Comparison of ENCODE assay signal across 19 cellular contexts in the genomic region with DNA sequence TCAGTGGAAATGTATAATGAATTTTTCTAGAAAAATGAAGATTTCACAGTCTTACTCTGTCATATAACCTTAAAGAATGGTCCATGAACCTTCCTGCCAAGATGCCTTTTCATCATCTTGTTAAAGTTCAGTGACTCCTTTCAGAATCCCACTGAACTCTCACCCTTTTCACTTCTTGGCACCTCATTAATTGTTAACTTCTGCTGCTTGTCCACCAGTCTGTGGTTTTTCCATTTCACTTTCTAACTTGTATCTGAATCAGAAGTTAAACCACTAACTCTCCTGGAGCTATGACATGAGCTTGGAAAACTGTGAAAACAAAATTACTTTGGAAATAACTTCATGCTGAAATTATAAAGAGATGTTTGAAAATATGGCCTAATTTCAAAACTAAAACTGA.
DNase-seq lines count a peak whose midpoint lies in the region; ATAC-seq, FAIRE-seq and TF ChIP-seq lines count a peak whose summit lies in the region.
"Had no signal": no experiment of that assay in that cellular context is flagged by ENCODE, and none has a peak within 500 bp of the region (broad histone marks: within the 10 kb centered on the region; RNA-seq: fewer than 3 reads in every experiment).

No MANE protein-coding gene starts in this region.

- H3K27ac ChIP-seq in fibroblast of lung (ENCODE audit: insufficient read depth, low read length): no peak overlapping the region
- H3K27ac ChIP-seq: GM23248, HL-60 had no signal

- H3K9ac ChIP-seq in fibroblast of lung (ENCODE audit: insufficient read depth, low read length): no peak overlapping the region
- H3K9ac ChIP-seq: GM23248 had no signal

- no peak overlapping the region for H2AFZ ChIP-seq in fibroblast of lung (ENCODE audit: low read length)
- H2AFZ ChIP-seq: GM23248 had no signal

- no peaks in the 10 kb centered on the region for H3K9me3 ChIP-seq in fibroblast of lung (ENCODE audit: control insufficient read depth, insufficient read depth, low read depth, low read length)
- H3K9me3 ChIP-seq: BE2C, HAP-1 had no signal

- H3K27me3 ChIP-seq in fibroblast of lung (ENCODE audit: control insufficient read depth, insufficient read depth, low read length): no peaks in the 10 kb centered on the region
- H3K27me3 ChIP-seq: BE2C had no signal

- no peak for TF ChIP-seq CTCF in fibroblast of lung (conservative IDR thresholded peaks at IDR 0.05 in 1 of 2, IDR thresholded peaks at IDR 0.05 in 1 of 2; ENCODE audit: low read depth in 1 of 2, low read length in 2 of 2)

- peak; percentile 77 for DNase-seq in RCC 7860 (ENCODE audit: low spot score)
- peak; percentile 9 to 20 for DNase-seq in fibroblast of lung (ENCODE audit: low read depth in 2 of 2)
- DNase-seq in kidney glomerular epithelial cell (lab: John Stamatoyannopoulos, UW): peak; percentile 89
- no peak for DNase-seq in HCEC 1CT
- DNase-seq in middle frontal gyrus (ENCODE audit: extremely low spot score, low spot score): no peak
- no peak for DNase-seq in effector CD4-positive, alpha-beta T cell
- DNase-seq: BE2C; C1 segment of cervical spinal cord; CD4-positive, CD25-positive, alpha-beta regulatory T cell; CD8-positive, alpha-beta memory T cell; COR-L47; GM23248 had no signal

- peak; percentile 99 for FAIRE-seq in RCC 7860 (lab: Jason Lieb, UNC)
- FAIRE-seq: D721Med, G401.6, GM12891, GM19239 had no signal

- no peak overlapping the region for H3K4me2 ChIP-seq in fibroblast of lung (ENCODE audit: extremely low read depth, insufficient read depth, low read length)

- no peaks in the 10 kb centered on the region for H3K36me3 ChIP-seq in fibroblast of lung (ENCODE audit: control insufficient read depth, insufficient read depth, low read length)
- H3K36me3 ChIP-seq: BE2C, HAP-1 had no signal

- no peak overlapping the region for H3K4me3 ChIP-seq in fibroblast of lung (replicated peaks in 1 of 4; ENCODE audit: control extremely low read depth in 1 of 4, insufficient read depth in 1 of 4, low read depth in 3 of 4, low read length in 4 of 4)
- H3K4me3 ChIP-seq: GM23248, HAP-1 had no signal

- ATAC-seq in GM19397 (IDR thresholded peaks at IDR 0.05; ENCODE audit: unreplicated experiment): no peak

- H3K4me1 ChIP-seq in fibroblast of lung (ENCODE audit: control insufficient read depth, extremely low read depth, insufficient read depth, low read length): no peaks in the 10 kb centered on the region
- H3K4me1 ChIP-seq: BE2C, HAP-1 had no signal

- no peaks in the 10 kb centered on the region for H3K79me2 ChIP-seq in fibroblast of lung (ENCODE audit: control insufficient read depth, insufficient read depth, low read length)

- no peaks in the 10 kb centered on the region for H4K20me1 ChIP-seq in fibroblast of lung (ENCODE audit: control insufficient read depth, extremely low read depth, insufficient read depth, low read length)

Comparison
In these comparisons a context has a peak if more than half of its experiments do, and no peak if none do; other contexts are left out.
1. DNase-seq: peak in RCC 7860 (single experiment), fibroblast of lung (2 of 2) and kidney glomerular epithelial cell (single experiment); none in HCEC 1CT (single experiment), middle frontal gyrus (single experiment) and effector CD4-positive, alpha-beta T cell (single experiment).